ENCODE assay signal across 1 cellular context in genomic region chr12:53049582-53050318, GRCh38.
TF ChIP-seq lines count a peak whose summit lies in the region.

A gene with protein sequence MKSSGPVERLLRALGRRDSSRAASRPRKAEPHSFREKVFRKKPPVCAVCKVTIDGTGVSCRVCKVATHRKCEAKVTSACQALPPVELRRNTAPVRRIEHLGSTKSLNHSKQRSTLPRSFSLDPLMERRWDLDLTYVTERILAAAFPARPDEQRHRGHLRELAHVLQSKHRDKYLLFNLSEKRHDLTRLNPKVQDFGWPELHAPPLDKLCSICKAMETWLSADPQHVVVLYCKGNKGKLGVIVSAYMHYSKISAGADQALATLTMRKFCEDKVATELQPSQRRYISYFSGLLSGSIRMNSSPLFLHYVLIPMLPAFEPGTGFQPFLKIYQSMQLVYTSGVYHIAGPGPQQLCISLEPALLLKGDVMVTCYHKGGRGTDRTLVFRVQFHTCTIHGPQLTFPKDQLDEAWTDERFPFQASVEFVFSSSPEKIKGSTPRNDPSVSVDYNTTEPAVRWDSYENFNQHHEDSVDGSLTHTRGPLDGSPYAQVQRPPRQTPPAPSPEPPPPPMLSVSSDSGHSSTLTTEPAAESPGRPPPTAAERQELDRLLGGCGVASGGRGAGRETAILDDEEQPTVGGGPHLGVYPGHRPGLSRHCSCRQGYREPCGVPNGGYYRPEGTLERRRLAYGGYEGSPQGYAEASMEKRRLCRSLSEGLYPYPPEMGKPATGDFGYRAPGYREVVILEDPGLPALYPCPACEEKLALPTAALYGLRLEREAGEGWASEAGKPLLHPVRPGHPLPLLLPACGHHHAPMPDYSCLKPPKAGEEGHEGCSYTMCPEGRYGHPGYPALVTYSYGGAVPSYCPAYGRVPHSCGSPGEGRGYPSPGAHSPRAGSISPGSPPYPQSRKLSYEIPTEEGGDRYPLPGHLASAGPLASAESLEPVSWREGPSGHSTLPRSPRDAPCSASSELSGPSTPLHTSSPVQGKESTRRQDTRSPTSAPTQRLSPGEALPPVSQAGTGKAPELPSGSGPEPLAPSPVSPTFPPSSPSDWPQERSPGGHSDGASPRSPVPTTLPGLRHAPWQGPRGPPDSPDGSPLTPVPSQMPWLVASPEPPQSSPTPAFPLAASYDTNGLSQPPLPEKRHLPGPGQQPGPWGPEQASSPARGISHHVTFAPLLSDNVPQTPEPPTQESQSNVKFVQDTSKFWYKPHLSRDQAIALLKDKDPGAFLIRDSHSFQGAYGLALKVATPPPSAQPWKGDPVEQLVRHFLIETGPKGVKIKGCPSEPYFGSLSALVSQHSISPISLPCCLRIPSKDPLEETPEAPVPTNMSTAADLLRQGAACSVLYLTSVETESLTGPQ (N-terminal part only) (plus strand): TSS chr12:53050065. CDS start chr12:53050186, 121 bp downstream.

TF ChIP-seq in HepG2, 621 proteins besides CTCF, POLR2A, EP300 and RAD21 (continued from another document and continues in another):
- TF ChIP-seq HMGXB3 (CRISPR knock-in tag; IDR thresholded peaks at IDR 0.05; ENCODE audit: borderline replicate concordance), result no peak
- TF ChIP-seq, protein P1, sequence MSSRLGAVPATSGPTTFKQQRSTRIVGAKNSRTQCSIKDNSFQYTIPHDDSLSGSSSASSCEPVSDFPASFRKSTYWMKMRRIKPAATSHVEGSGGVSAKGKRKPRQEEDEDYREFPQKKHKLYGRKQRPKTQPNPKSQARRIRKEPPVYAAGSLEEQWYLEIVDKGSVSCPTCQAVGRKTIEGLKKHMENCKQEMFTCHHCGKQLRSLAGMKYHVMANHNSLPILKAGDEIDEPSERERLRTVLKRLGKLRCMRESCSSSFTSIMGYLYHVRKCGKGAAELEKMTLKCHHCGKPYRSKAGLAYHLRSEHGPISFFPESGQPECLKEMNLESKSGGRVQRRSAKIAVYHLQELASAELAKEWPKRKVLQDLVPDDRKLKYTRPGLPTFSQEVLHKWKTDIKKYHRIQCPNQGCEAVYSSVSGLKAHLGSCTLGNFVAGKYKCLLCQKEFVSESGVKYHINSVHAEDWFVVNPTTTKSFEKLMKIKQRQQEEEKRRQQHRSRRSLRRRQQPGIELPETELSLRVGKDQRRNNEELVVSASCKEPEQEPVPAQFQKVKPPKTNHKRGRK (CRISPR knock-in tag; IDR thresholded peaks at IDR 0.05), result no peak
- TF ChIP-seq, protein P2, sequence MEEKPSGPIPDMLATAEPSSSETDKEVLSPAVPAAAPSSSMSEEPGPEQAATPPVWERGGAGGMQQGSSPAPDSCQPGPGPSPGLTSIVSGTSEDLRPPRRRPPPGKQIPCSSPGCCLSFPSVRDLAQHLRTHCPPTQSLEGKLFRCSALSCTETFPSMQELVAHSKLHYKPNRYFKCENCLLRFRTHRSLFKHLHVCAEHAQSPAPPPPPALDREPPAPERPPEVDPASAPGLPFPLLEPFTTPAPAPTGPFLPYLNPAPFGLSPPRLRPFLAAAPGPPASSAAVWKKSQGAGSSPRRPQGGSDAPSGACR (CRISPR knock-in tag; IDR thresholded peaks at IDR 0.05), result no peak
- TF ChIP-seq, protein P3, sequence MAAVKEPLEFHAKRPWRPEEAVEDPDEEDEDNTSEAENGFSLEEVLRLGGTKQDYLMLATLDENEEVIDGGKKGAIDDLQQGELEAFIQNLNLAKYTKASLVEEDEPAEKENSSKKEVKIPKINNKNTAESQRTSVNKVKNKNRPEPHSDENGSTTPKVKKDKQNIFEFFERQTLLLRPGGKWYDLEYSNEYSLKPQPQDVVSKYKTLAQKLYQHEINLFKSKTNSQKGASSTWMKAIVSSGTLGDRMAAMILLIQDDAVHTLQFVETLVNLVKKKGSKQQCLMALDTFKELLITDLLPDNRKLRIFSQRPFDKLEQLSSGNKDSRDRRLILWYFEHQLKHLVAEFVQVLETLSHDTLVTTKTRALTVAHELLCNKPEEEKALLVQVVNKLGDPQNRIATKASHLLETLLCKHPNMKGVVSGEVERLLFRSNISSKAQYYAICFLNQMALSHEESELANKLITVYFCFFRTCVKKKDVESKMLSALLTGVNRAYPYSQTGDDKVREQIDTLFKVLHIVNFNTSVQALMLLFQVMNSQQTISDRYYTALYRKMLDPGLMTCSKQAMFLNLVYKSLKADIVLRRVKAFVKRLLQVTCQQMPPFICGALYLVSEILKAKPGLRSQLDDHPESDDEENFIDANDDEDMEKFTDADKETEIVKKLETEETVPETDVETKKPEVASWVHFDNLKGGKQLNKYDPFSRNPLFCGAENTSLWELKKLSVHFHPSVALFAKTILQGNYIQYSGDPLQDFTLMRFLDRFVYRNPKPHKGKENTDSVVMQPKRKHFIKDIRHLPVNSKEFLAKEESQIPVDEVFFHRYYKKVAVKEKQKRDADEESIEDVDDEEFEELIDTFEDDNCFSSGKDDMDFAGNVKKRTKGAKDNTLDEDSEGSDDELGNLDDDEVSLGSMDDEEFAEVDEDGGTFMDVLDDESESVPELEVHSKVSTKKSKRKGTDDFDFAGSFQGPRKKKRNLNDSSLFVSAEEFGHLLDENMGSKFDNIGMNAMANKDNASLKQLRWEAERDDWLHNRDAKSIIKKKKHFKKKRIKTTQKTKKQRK (IDR thresholded peaks at IDR 0.05; ENCODE audit: low read length), result no peak
- TF ChIP-seq LCORL (IDR thresholded peaks at IDR 0.05), result no peak
- TF ChIP-seq LCORL (CRISPR knock-in tag; IDR thresholded peaks at IDR 0.05), result 0 out of 2 replicates have a peak, but pooled peaks have one; percentile 16
- TF ChIP-seq SP4 (CRISPR knock-in tag; IDR thresholded peaks at IDR 0.05), result peak; percentile 12; the same call in 1 of the 2 replicates
- no peak for TF ChIP-seq ZNF747 (CRISPR knock-in tag; IDR thresholded peaks at IDR 0.05; ENCODE audit: borderline replicate concordance)
- no peak for TF ChIP-seq PLSCR1 (CRISPR knock-in tag; IDR thresholded peaks at IDR 0.05; ENCODE audit: borderline replicate concordance)
- TF ChIP-seq PCBP1 (IDR thresholded peaks at IDR 0.05; ENCODE audit: borderline replicate concordance, low read depth, low read length), result no peak
- peak; percentile 83; the same call in 1 of the 2 replicates for TF ChIP-seq ZNF709 (CRISPR knock-in tag; IDR thresholded peaks at IDR 0.05)
- TF ChIP-seq ZNF432 (CRISPR knock-in tag; IDR thresholded peaks at IDR 0.05; ENCODE audit: borderline replicate concordance), result no peak
- TF ChIP-seq ATF6 (CRISPR knock-in tag; conservative IDR thresholded peaks at IDR 0.05), result no peak
- TF ChIP-seq GTF2F1 (IDR thresholded peaks at IDR 0.05; ENCODE audit: low read length), result no peak
- TF ChIP-seq GATAD1 (CRISPR knock-in tag; IDR thresholded peaks at IDR 0.05), result no peak
- TF ChIP-seq, protein P4, sequence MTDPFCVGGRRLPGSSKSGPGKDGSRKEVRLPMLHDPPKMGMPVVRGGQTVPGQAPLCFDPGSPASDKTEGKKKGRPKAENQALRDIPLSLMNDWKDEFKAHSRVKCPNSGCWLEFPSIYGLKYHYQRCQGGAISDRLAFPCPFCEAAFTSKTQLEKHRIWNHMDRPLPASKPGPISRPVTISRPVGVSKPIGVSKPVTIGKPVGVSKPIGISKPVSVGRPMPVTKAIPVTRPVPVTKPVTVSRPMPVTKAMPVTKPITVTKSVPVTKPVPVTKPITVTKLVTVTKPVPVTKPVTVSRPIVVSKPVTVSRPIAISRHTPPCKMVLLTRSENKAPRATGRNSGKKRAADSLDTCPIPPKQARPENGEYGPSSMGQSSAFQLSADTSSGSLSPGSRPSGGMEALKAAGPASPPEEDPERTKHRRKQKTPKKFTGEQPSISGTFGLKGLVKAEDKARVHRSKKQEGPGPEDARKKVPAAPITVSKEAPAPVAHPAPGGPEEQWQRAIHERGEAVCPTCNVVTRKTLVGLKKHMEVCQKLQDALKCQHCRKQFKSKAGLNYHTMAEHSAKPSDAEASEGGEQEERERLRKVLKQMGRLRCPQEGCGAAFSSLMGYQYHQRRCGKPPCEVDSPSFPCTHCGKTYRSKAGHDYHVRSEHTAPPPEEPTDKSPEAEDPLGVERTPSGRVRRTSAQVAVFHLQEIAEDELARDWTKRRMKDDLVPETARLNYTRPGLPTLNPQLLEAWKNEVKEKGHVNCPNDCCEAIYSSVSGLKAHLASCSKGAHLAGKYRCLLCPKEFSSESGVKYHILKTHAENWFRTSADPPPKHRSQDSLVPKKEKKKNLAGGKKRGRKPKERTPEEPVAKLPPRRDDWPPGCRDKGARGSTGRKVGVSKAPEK (CRISPR knock-in tag; IDR thresholded peaks at IDR 0.05; ENCODE audit: borderline replicate concordance), result no peak
- TF ChIP-seq ZNF547 (CRISPR knock-in tag; IDR thresholded peaks at IDR 0.05), result peak; percentile 20; the same call in 1 of the 2 replicates
- TF ChIP-seq ZNF598 (CRISPR knock-in tag; IDR thresholded peaks at IDR 0.05; ENCODE audit: borderline replicate concordance), result no peak
- TF ChIP-seq MLXIP (CRISPR knock-in tag; IDR thresholded peaks at IDR 0.05; ENCODE audit: borderline replicate concordance), result no peak
- peak; percentile 50 for TF ChIP-seq KLF13 (CRISPR knock-in tag; IDR thresholded peaks at IDR 0.05)
- no peak for TF ChIP-seq ZBTB21 (CRISPR knock-in tag; IDR thresholded peaks at IDR 0.05)
- no peak for TF ChIP-seq ZNF552 (CRISPR knock-in tag; IDR thresholded peaks at IDR 0.05; ENCODE audit: borderline replicate concordance)
- no peak for TF ChIP-seq DNMT1 (CRISPR knock-in tag; IDR thresholded peaks at IDR 0.05)
- no peak for TF ChIP-seq RORA (CRISPR knock-in tag; IDR thresholded peaks at IDR 0.05)
- TF ChIP-seq ATF1 (CRISPR knock-in tag; IDR thresholded peaks at IDR 0.05), result no peak
- 0 out of 2 replicates have a peak, but pooled peaks have one; percentile 38 for TF ChIP-seq ZNF572 (CRISPR knock-in tag; IDR thresholded peaks at IDR 0.05)
- TF ChIP-seq NFYB (CRISPR knock-in tag; IDR thresholded peaks at IDR 0.05), result no peak
- TF ChIP-seq NR2F2 (IDR thresholded peaks at IDR 0.05; ENCODE audit: borderline replicate concordance, low read depth), result no peak
- TF ChIP-seq GFI1 (CRISPR knock-in tag; IDR thresholded peaks at IDR 0.05; ENCODE audit: borderline replicate concordance), result peak; percentile 65; the same call in 1 of the 2 replicates
